In the genomic region with DNA sequence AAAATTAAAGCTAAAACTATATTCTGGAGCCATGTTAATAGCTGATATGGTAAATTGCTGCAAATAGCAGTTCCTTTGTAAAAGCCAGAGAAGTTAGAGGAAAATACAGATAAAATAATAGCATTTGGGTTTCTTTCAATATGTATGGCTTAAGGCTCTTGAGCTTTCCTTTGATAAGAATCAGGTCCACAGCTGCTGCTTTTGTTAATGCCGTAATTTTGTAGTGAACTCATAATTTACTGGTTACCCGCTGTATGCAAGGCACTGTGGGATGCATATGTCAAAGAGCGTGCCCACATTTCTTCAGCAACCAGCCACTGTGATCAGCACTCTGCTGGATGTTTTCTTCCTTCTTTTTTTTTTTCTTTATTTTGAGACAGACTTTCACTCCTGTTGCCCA, we compare ENCODE assay signal across 22 cellular contexts.
"Had no signal": no experiment of that assay in that cellular context is flagged by ENCODE, and none has a peak within 500 bp of the region (broad histone marks: within the 10 kb centered on the region; RNA-seq: fewer than 3 reads in every experiment).

No MANE protein-coding gene starts in this region.

- H3K36me3 Mint-ChIP-seq: activated naive CD4-positive, alpha-beta T cell treated with anti-CD3 and anti-CD28 coated beads, Interleukin-2, amount 50 U/mL, for 72 hours had no signal

- DNase-seq: activated CD4-positive, alpha-beta T cell treated with anti-CD3 and anti-CD28 coated beads, Interleukin-2, amount 10 ng/mL, durations not matched to agents 24 days and 14 days; activated CD4-positive, alpha-beta T cell treated with anti-CD3 and anti-CD28 coated beads, Interleukin-2, amount 50 U/mL, for 4 hours; activated CD8-positive, alpha-beta T cell treated with anti-CD3 and anti-CD28 coated beads for 36 hours; activated gamma-delta T cell treated with Interleukin-2 at 50 U/mL for 16 hours; activated naive CD4-positive, alpha-beta T cell treated with anti-CD3 and anti-CD28 coated beads for 36 hours; activated T-cell treated with anti-CD3 and anti-CD28 coated beads, Interleukin-2, amount 50 U/mL, for 1 hour; adrenal gland; body of pancreas; NCI-H1092; NCI-H1436 treated with DMSO at 0.1 percent for 48 hours; NCI-H1694 treated with DMSO at 0.1 percent for 48 hours; NCI-H2029; NCI-H2107; NCI-H510A; NCI-H526; SHP77; T1000 had no signal

- H3K27ac ChIP-seq: adrenal gland, body of pancreas, breast epithelium, coronary artery, SJSA1 had no signal

- H3K9me3 ChIP-seq: adrenal gland, body of pancreas, breast epithelium, SJSA1 had no signal

- H3K4me1 ChIP-seq: adrenal gland, breast epithelium had no signal

- H3K4me3 Mint-ChIP-seq: activated CD4-positive, alpha-beta T cell treated with anti-CD3 and anti-CD28 coated beads, Interleukin-2, amount 10 ng/mL, durations not matched to agents 24 days and 14 days; activated CD8-positive, alpha-beta T cell treated with anti-CD3 and anti-CD28 coated beads for 36 hours; activated naive CD4-positive, alpha-beta T cell treated with anti-CD3 and anti-CD28 coated beads for 36 hours had no signal

- H3K27me3 ChIP-seq: adrenal gland, body of pancreas, breast epithelium, SJSA1 had no signal

- H3K27me3 Mint-ChIP-seq: activated CD4-positive, alpha-beta T cell treated with anti-CD3 and anti-CD28 coated beads, Interleukin-2, amount 10 ng/mL, durations not matched to agents 24 days and 14 days; activated CD8-positive, alpha-beta T cell treated with anti-CD3 and anti-CD28 coated beads for 36 hours had no signal

- H3K27ac Mint-ChIP-seq: activated CD4-positive, alpha-beta T cell treated with anti-CD3 and anti-CD28 coated beads, Interleukin-2, amount 10 ng/mL, durations not matched to agents 24 days and 14 days; activated CD8-positive, alpha-beta T cell treated with anti-CD3 and anti-CD28 coated beads for 36 hours; activated naive CD4-positive, alpha-beta T cell treated with anti-CD3 and anti-CD28 coated beads for 36 hours; activated naive CD4-positive, alpha-beta T cell treated with anti-CD3 and anti-CD28 coated beads, Interleukin-2, amount 50 U/mL, for 72 hours had no signal

- H3K36me3 ChIP-seq: adrenal gland, breast epithelium, SJSA1 had no signal

- H3K4me3 ChIP-seq: adrenal gland, body of pancreas, breast epithelium, coronary artery, K562, SJSA1 had no signal

- H3K9me3 Mint-ChIP-seq: activated CD4-positive, alpha-beta T cell treated with anti-CD3 and anti-CD28 coated beads, Interleukin-2, amount 10 ng/mL, durations not matched to agents 24 days and 14 days; activated CD8-positive, alpha-beta T cell treated with anti-CD3 and anti-CD28 coated beads for 36 hours; activated naive CD4-positive, alpha-beta T cell treated with anti-CD3 and anti-CD28 coated beads for 36 hours; activated naive CD4-positive, alpha-beta T cell treated with anti-CD3 and anti-CD28 coated beads, Interleukin-2, amount 50 U/mL, for 72 hours had no signal
